In genomic region chr13:99847318-99847750, GRCh38 we compare ENCODE assay signal across 14 cellular contexts.
DNase-seq lines count a peak whose midpoint lies in the region; TF ChIP-seq lines count a peak whose summit lies in the region.
"Had no signal": no experiment of that assay in that cellular context is flagged by ENCODE, and none has a peak within 500 bp of the region (broad histone marks: within the 10 kb centered on the region; RNA-seq: fewer than 3 reads in every experiment).

No MANE protein-coding gene starts in this region.

- CTCF ChIA-PET in HEK293T (lab: Yijun Ruan, JAX) = no interaction called here

- TF ChIP-seq POLR2A in erythroblast (IDR thresholded peaks at IDR 0.05; ENCODE audit: low read length) = no peak

- DNase-seq in NCI-H1417 (lab: John Stamatoyannopoulos, UW) (peak; percentile 83 to 97 (median 84)), NCI-H1417 treated with DMSO at 0.1 percent for 48 hours (lab: John Stamatoyannopoulos, UW) (no peak), HEK293T (ENCODE audit: extremely low spot score) (no peak), NCI-H2107 (lab: John Stamatoyannopoulos, UW) (peak; percentile 40), SW480 (ENCODE audit: low spot score) (peak; percentile 6), erythroblast (lab: John Stamatoyannopoulos, UW) (no peak), mucosa of gallbladder (ENCODE audit: low spot score) (no peak)
- no peak for DNase-seq in central memory CD4-positive, alpha-beta T cell
- DNase-seq: Caco-2, H9, IMR-90, NCI-H1930, PC-3, T-cell had no signal

- POLR2A ChIA-PET in HEK293T (lab: Yijun Ruan, JAX) = no interaction called here

TF ChIP-seq in HEK293T, 16 proteins besides CTCF, POLR2A, EP300 and RAD21:
- TF ChIP-seq ELF4 (IDR thresholded peaks at IDR 0.05) = no peak
- TF ChIP-seq LEF1 (IDR thresholded peaks at IDR 0.05; ENCODE audit: borderline replicate concordance) = no peak
- TF ChIP-seq CTBP1 (IDR thresholded peaks at IDR 0.05; ENCODE audit: borderline replicate concordance) = 0 out of 2 replicates have a peak, but pooled peaks have one; percentile 15
- peak; percentile 62 for TF ChIP-seq L3MBTL2 (conservative IDR thresholded peaks at IDR 0.05)
- no peak for TF ChIP-seq FOXA1 (IDR thresholded peaks at IDR 0.05)
- no peak for TF ChIP-seq ARNT (IDR thresholded peaks at IDR 0.05)
- TF ChIP-seq TARDBP (IDR thresholded peaks at IDR 0.05) = no peak
- no peak for TF ChIP-seq SP1 (IDR thresholded peaks at IDR 0.05)

Comparison
In these comparisons a context has a peak if more than half of its experiments do, and no peak if none do; other contexts are left out.
1. DNase-seq: peak in NCI-H1417 (3 of 3), NCI-H2107 (single experiment) and SW480 (single experiment); none in NCI-H1417 treated with DMSO at 0.1 percent for 48 hours (single experiment), HEK293T (single experiment), erythroblast (0 of 2), mucosa of gallbladder (single experiment) and central memory CD4-positive, alpha-beta T cell (single experiment).